ENCODE assay signal across 13 cellular contexts in genomic region chr17:27339198-27339835, GRCh38.
A peak's percentile ranks its signal among the peaks of the same experiment; 100 is the strongest.
DNase-seq lines count a peak whose midpoint lies in the region; ATAC-seq and TF ChIP-seq lines count a peak whose summit lies in the region.
"Had no signal": no experiment of that assay in that cellular context is flagged by ENCODE, and none has a peak within 500 bp of the region (broad histone marks: within the 10 kb centered on the region; RNA-seq: fewer than 3 reads in every experiment).

No MANE protein-coding gene starts in this region.

- peak overlapping the region; percentile 14; the same call in 1 of the 2 replicates for H3K4me3 ChIP-seq in HUES6 (ENCODE audit: low read depth, low read length)
- H3K4me3 ChIP-seq: right lobe of liver had no signal

- H3K27ac Mint-ChIP-seq in stimulated activated naive CD8-positive, alpha-beta T cell treated with anti-CD3 and anti-CD28 coated beads, Interleukin-15, Interleukin-2, amounts not matched to agents 100 ng/mL and 50 ng/mL, for 24 hours, result peak overlapping the region; percentile 66
- H3K27ac Mint-ChIP-seq in activated T-cell treated with anti-CD3 and anti-CD28 coated beads, Interleukin-2, amount 50 U/mL, for 24 hours, result no peak overlapping the region

- TF ChIP-seq POLR2A in erythroblast (IDR thresholded peaks at IDR 0.05; ENCODE audit: low read length), result no peak

- no peaks in the 10 kb centered on the region for H3K36me3 ChIP-seq in HUES6 (ENCODE audit: control insufficient read depth, insufficient read depth, low read length)
- H3K36me3 ChIP-seq: right lobe of liver had no signal

- H3K4me1 ChIP-seq in HUES6 (ENCODE audit: control insufficient read depth, insufficient read depth, low read length), result peaks cover 60% of the 10 kb centered on the region
- H3K4me1 ChIP-seq: right lobe of liver had no signal

- H3K27me3 Mint-ChIP-seq in stimulated activated naive CD8-positive, alpha-beta T cell treated with anti-CD3 and anti-CD28 coated beads, Interleukin-15, Interleukin-2, amounts not matched to agents 100 ng/mL and 50 ng/mL, for 24 hours, result peaks cover 4% of the 10 kb centered on the region
- peaks cover 3% of the 10 kb centered on the region for H3K27me3 Mint-ChIP-seq in activated T-cell treated with anti-CD3 and anti-CD28 coated beads, Interleukin-2, amount 50 U/mL, for 24 hours

- no peak overlapping the region for H3K9ac ChIP-seq in HUES6 (ENCODE audit: low read length)

- ATAC-seq in stimulated activated naive CD8-positive, alpha-beta T cell treated with anti-CD3 and anti-CD28 coated beads, Interleukin-15, Interleukin-2, amounts not matched to agents 100 U/mL and 50 U/mL, for 24 hours, result no peak
- ATAC-seq in HG02678 (IDR thresholded peaks at IDR 0.05; ENCODE audit: unreplicated experiment) (peak; percentile 59), GM21367 (IDR thresholded peaks at IDR 0.05; ENCODE audit: unreplicated experiment) (no peak)

- no peaks in the 10 kb centered on the region for H3K36me3 Mint-ChIP-seq in stimulated activated naive CD8-positive, alpha-beta T cell treated with anti-CD3 and anti-CD28 coated beads, Interleukin-15, Interleukin-2, amounts not matched to agents 100 ng/mL and 50 ng/mL, for 24 hours (ENCODE audit: low read depth)
- no peaks in the 10 kb centered on the region for H3K36me3 Mint-ChIP-seq in activated T-cell treated with anti-CD3 and anti-CD28 coated beads, Interleukin-2, amount 50 U/mL, for 24 hours (ENCODE audit: low read depth)

- no peak overlapping the region for H3K27ac ChIP-seq in HUES6 (ENCODE audit: low read depth, low read length)
- H3K27ac ChIP-seq: right lobe of liver had no signal

- H3K27me3 ChIP-seq in HUES6 (ENCODE audit: control insufficient read depth, insufficient read depth, low read length), result no peaks in the 10 kb centered on the region
- H3K27me3 ChIP-seq: right lobe of liver had no signal

- no peak for DNase-seq in stimulated activated naive CD8-positive, alpha-beta T cell treated with anti-CD3 and anti-CD28 coated beads, Interleukin-15, Interleukin-2, amounts not matched to agents 100 U/mL and 50 U/mL, for 24 hours
- DNase-seq in NCI-H2029 treated with DMSO at 0.1 percent for 48 hours (lab: John Stamatoyannopoulos, UW), result no peak
- no peak for DNase-seq in activated T-cell treated with anti-CD3 and anti-CD28 coated beads, Interleukin-2, amount 50 U/mL, for 24 hours
- DNase-seq in erythroblast (lab: John Stamatoyannopoulos, UW), result no peak
- DNase-seq: amniotic stem cell; effector CD8-positive, alpha-beta T cell; MV-4-11; right lobe of liver; T-helper 1 cell had no signal

- H3K9me3 ChIP-seq in HUES6 (ENCODE audit: control insufficient read depth, insufficient read depth, low read depth, low read length), result no peaks in the 10 kb centered on the region; the same call in 1 of the 2 replicates
- H3K9me3 ChIP-seq: right lobe of liver had no signal

- peak overlapping the region; percentile 14 for H3K4me3 Mint-ChIP-seq in stimulated activated naive CD8-positive, alpha-beta T cell treated with anti-CD3 and anti-CD28 coated beads, Interleukin-15, Interleukin-2, amounts not matched to agents 100 ng/mL and 50 ng/mL, for 24 hours
- H3K4me3 Mint-ChIP-seq in activated T-cell treated with anti-CD3 and anti-CD28 coated beads, Interleukin-2, amount 50 U/mL, for 24 hours, result no peak overlapping the region

- peaks cover 25% of the 10 kb centered on the region for H3K4me1 Mint-ChIP-seq in stimulated activated naive CD8-positive, alpha-beta T cell treated with anti-CD3 and anti-CD28 coated beads, Interleukin-15, Interleukin-2, amounts not matched to agents 100 ng/mL and 50 ng/mL, for 24 hours (ENCODE audit: low read depth)
- peaks cover 6% of the 10 kb centered on the region for H3K4me1 Mint-ChIP-seq in activated T-cell treated with anti-CD3 and anti-CD28 coated beads, Interleukin-2, amount 50 U/mL, for 24 hours (ENCODE audit: low read depth)

- H3K9me3 Mint-ChIP-seq in stimulated activated naive CD8-positive, alpha-beta T cell treated with anti-CD3 and anti-CD28 coated beads, Interleukin-15, Interleukin-2, amounts not matched to agents 100 ng/mL and 50 ng/mL, for 24 hours, result no peaks in the 10 kb centered on the region
- no peaks in the 10 kb centered on the region for H3K9me3 Mint-ChIP-seq in activated T-cell treated with anti-CD3 and anti-CD28 coated beads, Interleukin-2, amount 50 U/mL, for 24 hours
